In genomic region chr4:86554641-86555040, GRCh38 we compare ENCODE assay signal across 18 cellular contexts. TPM values are rescaled to one million over a fixed set of nuclear protein-coding genes. Genes with fewer than 3 reads are reported as not detected.
DNase-seq lines count a peak whose midpoint lies in the region; ATAC-seq and TF ChIP-seq lines count a peak whose summit lies in the region.
"Had no signal": no experiment of that assay in that cellular context is flagged by ENCODE, and none has a peak within 500 bp of the region (broad histone marks: within the 10 kb centered on the region; RNA-seq: fewer than 3 reads in every experiment).

No MANE protein-coding gene starts in this region.

- H3K79me2 ChIP-seq in KMS-11 (ENCODE audit: insufficient read depth, low read depth), result no peaks in the 10 kb centered on the region

- no peaks in the 10 kb centered on the region for H3K36me3 Mint-ChIP-seq in CD8-positive, alpha-beta memory T cell

- no peaks in the 10 kb centered on the region for H3K27me3 Mint-ChIP-seq in CD8-positive, alpha-beta memory T cell
- H3K27me3 Mint-ChIP-seq: stimulated activated naive CD8-positive, alpha-beta T cell treated with anti-CD3 and anti-CD28 coated beads, Interleukin-15, amount 100 ng/mL, for 72 hours had no signal

- H4K20me1 ChIP-seq in KMS-11 (ENCODE audit: insufficient read depth), result no peaks in the 10 kb centered on the region

- H2AFZ ChIP-seq in KMS-11 (ENCODE audit: low read depth), result no peak overlapping the region

- peak overlapping the region in 5 of 7 donors; percentile 4 to 40 (median 7) for H3K4me3 Mint-ChIP-seq in CD8-positive, alpha-beta memory T cell
- H3K4me3 Mint-ChIP-seq: stimulated activated naive CD8-positive, alpha-beta T cell treated with anti-CD3 and anti-CD28 coated beads, Interleukin-15, amount 100 ng/mL, for 72 hours had no signal

- intact Hi-C loops in left lung (cut with DNase I), result no loop called here

- peaks cover 0 to 3% (median 0%) of the 10 kb centered on the region in 5 donors for H3K9me3 Mint-ChIP-seq in CD8-positive, alpha-beta memory T cell
- H3K9me3 Mint-ChIP-seq: stimulated activated naive CD8-positive, alpha-beta T cell treated with anti-CD3 and anti-CD28 coated beads, Interleukin-15, amount 100 ng/mL, for 72 hours had no signal

- H3K27me3 ChIP-seq in CD8-positive, alpha-beta memory T cell (ENCODE audit: insufficient read depth, low read length, poor library complexity, severe bottlenecking), result no peaks in the 10 kb centered on the region
- H3K27me3 ChIP-seq in KMS-11 (ENCODE audit: insufficient read depth, low read depth), result no peaks in the 10 kb centered on the region
- peaks cover 0 to 6% of the 10 kb centered on the region in 2 donors for H3K27me3 ChIP-seq in left lung
- H3K27me3 ChIP-seq in tibial nerve, result no peaks in the 10 kb centered on the region
- H3K27me3 ChIP-seq: MG63, uterus had no signal

- peak in 1 of 5 donors; percentile 2 for DNase-seq in CD8-positive, alpha-beta memory T cell
- peak; percentile 70 for DNase-seq in SKM-1 treated with dmso at 0.1 percent for 144 hours (lab: John Stamatoyannopoulos, UW; ENCODE audit: unreplicated experiment)
- DNase-seq in left lung, result no peak
- DNase-seq in NK-92 (lab: John Stamatoyannopoulos, UW; ENCODE audit: unreplicated experiment), result no peak
- DNase-seq in GM13977 (ENCODE audit: low spot score), result no peak
- DNase-seq in activated CD4-positive, alpha-beta T cell treated with anti-CD3 and anti-CD28 coated beads for 4 hours, result no peak
- DNase-seq in tibial nerve (ENCODE audit: low spot score in 2 of 2), result no peak
- DNase-seq: activated CD4-positive, CD25-positive, alpha-beta regulatory T cell treated with anti-CD3 and anti-CD28 coated beads, Interleukin-2, amount 50 U/mL, for 72 hours; dermis blood vessel endothelial cell; MG63; NCI-H187 treated with DMSO at 0.1 percent for 48 hours; NCI-H446; SHP77 treated with DMSO at 0.1 percent for 48 hours; stimulated activated naive CD8-positive, alpha-beta T cell treated with anti-CD3 and anti-CD28 coated beads, Interleukin-15, amount 100 ng/mL, for 72 hours; uterus had no signal

- no peaks in the 10 kb centered on the region for H3K9me3 ChIP-seq in CD8-positive, alpha-beta memory T cell (ENCODE audit: low read length)
- H3K9me3 ChIP-seq in left lung (no peaks in the 10 kb centered on the region), tibial nerve (no peaks in the 10 kb centered on the region)
- H3K9me3 ChIP-seq: MG63, neutrophil, uterus had no signal

- ATAC-seq in left lung, result peak; percentile 33
- ATAC-seq: stimulated activated naive CD8-positive, alpha-beta T cell treated with anti-CD3 and anti-CD28 coated beads, Interleukin-15, amount 100 ng/mL, for 72 hours had no signal

- H3K27ac Mint-ChIP-seq in CD8-positive, alpha-beta memory T cell, result peak overlapping the region in 1 of 8 donors; percentile 86
- H3K27ac Mint-ChIP-seq: stimulated activated naive CD8-positive, alpha-beta T cell treated with anti-CD3 and anti-CD28 coated beads, Interleukin-15, amount 100 ng/mL, for 72 hours had no signal

- peak overlapping the region; percentile 30 for H3K4me2 ChIP-seq in KMS-11

- CTCF ChIA-PET in CD8-positive, alpha-beta memory T cell (lab: Charles Lee), result no interaction called here

- TF ChIP-seq CTCF in KMS-11 (conservative IDR thresholded peaks at IDR 0.05; ENCODE audit: low read depth, low read length) (no peak), left lung (IDR thresholded peaks at IDR 0.05) (no peak), GM13977 (IDR thresholded peaks at IDR 0.05; ENCODE audit: extremely low read depth, insufficient read depth, missing control alignments) (no peak), tibial nerve (IDR thresholded peaks at IDR 0.05) (no peak)

- TF ChIP-seq EP300 in tibial nerve (IDR thresholded peaks at IDR 0.05), result no peak

- no peaks in the 10 kb centered on the region for H3K4me1 ChIP-seq in CD8-positive, alpha-beta memory T cell (ENCODE audit: insufficient read depth, low read length)
- peaks cover 52% of the 10 kb centered on the region for H3K4me1 ChIP-seq in KMS-11 (ENCODE audit: low read depth, poor library complexity, severe bottlenecking)
- H3K4me1 ChIP-seq in left lung, result peaks cover 0 to 18% of the 10 kb centered on the region in 2 donors
- peaks cover 0 to 32% (median 0%) of the 10 kb centered on the region in 4 donors for H3K4me1 ChIP-seq in tibial nerve

- no peak for TF ChIP-seq POLR2A in tibial nerve (IDR thresholded peaks at IDR 0.05)

- no peak overlapping the region for H3K9ac ChIP-seq in KMS-11

- H3K36me3 ChIP-seq in CD8-positive, alpha-beta memory T cell (ENCODE audit: insufficient read depth, low read length), result no peaks in the 10 kb centered on the region
- H3K36me3 ChIP-seq in KMS-11 (ENCODE audit: insufficient read depth) (no peaks in the 10 kb centered on the region), left lung (no peaks in the 10 kb centered on the region), tibial nerve (no peaks in the 10 kb centered on the region)
- H3K36me3 ChIP-seq: MG63, neutrophil, uterus had no signal

- H3K4me3 ChIP-seq in CD8-positive, alpha-beta memory T cell (ENCODE audit: low read length), result no peak overlapping the region
- H3K4me3 ChIP-seq in KMS-11 (IDR thresholded peaks at IDR 0.05; ENCODE audit: insufficient read depth, low read depth, low read length) (no peak overlapping the region), left lung (no peak overlapping the region), tibial nerve (no peak overlapping the region)
- H3K4me3 ChIP-seq: MG63, uterus had no signal

- in situ Hi-C loops in GM13977 (cut with MboI; ENCODE audit: low pct_unique_long_range_greater_than_20kb, low sequenced_read_pairs, unreplicated experiment), result no loop called here

- POLR2A ChIA-PET in CD8-positive, alpha-beta memory T cell (lab: Charles Lee), result no interaction called here

- H3K27ac ChIP-seq in CD8-positive, alpha-beta memory T cell (ENCODE audit: low read depth, low read length), result no peak overlapping the region
- H3K27ac ChIP-seq in KMS-11 (no peak overlapping the region), left lung (no peak overlapping the region), tibial nerve (no peak overlapping the region)
- H3K27ac ChIP-seq: epithelial cell of prostate, neutrophil, uterus had no signal

- H3K4me1 Mint-ChIP-seq in CD8-positive, alpha-beta memory T cell, result peaks cover 0 to 14% (median 7%) of the 10 kb centered on the region in 3 donors
- H3K4me1 Mint-ChIP-seq: stimulated activated naive CD8-positive, alpha-beta T cell treated with anti-CD3 and anti-CD28 coated beads, Interleukin-15, amount 100 ng/mL, for 72 hours had no signal

RNA-seq across cellular contexts. Expression of gene PTPN13, which starts 39.5 kb away (rescaled TPM):
- total RNA-seq in CD8-positive, alpha-beta memory T cell, result under 1 TPM; 0.07 to 0.53 TPM
- polyA plus RNA-seq in CD8-positive, alpha-beta memory T cell, result 1.3 TPM
- total RNA-seq in left lung (10 to 100 TPM; 59.0 to 64.0 TPM), tibial nerve (100 to 1,000 TPM in 1 of 4 donors, 10 to 100 TPM in 3; 86.4 to 113 (median 92.6) TPM)

Comparison
In these comparisons a context has a peak if more than half of its experiments do, and no peak if none do; other contexts are left out.
1. RNA of gene PTPN13, which starts 39.5 kb away (total RNA-seq): 86.4 to 113 TPM in tibial nerve and 59.0 to 64.0 TPM in left lung; 0.07 to 0.53 TPM in CD8-positive, alpha-beta memory T cell; every median in the first group is over 10 times any median in the second.